Comparison of ENCODE assay signal across 8 cellular contexts in the genomic region with DNA sequence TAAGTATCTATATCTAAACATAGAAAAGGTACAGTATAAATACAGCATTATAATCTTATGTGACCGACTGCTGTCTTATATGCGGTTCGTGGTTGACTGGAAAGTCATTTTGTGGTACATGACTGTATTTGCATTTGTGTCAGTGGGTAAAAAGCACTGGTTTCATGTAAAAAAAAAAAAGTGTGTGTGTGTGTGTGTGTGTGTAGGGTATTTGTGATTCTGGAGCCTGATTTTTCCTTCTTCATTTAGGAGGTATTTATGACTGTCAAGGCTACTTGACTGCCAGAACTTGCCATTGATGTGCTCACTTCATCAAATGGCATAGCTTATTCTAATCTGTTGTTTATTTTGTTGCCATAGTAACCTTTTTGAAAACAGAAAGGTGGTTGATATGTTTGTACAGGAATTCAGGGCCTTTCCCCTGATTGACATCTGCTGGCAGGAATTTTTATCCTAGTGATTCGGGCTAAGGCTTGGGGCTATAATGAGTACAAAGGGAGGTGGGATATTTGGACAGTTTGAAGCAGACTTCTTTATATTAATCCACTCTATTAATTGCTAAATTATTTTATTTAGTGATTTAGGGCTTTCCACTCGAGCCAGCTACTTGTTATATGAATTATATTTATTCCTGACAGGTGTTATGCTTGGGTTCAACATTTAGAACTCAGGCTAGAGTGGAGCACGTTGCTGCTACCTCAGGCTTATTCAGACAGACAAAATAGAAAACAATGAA.
A peak's percentile ranks its signal among the peaks of the same experiment; 100 is the strongest.
DNase-seq lines count a peak whose midpoint lies in the region; ATAC-seq, FAIRE-seq and TF ChIP-seq lines count a peak whose summit lies in the region.

No MANE protein-coding gene starts in this region.

- H3K4me1 Mint-ChIP-seq in T-helper 2 cell treated with Interferon-gamma antibody and Interleukin-4, amounts not matched to agents 5 μg/mL and 100 μg/mL, for 36 hours (ENCODE audit: low read depth) = peaks cover 27% of the 10 kb centered on the region

- DNase-seq in GM12892 (ENCODE audit: insufficient read length) = no peak
- peak; percentile 10 for DNase-seq in GM23248
- DNase-seq in KBM-7 = peak; percentile 19
- DNase-seq in T-helper 2 cell treated with Interferon-gamma antibody and Interleukin-4, amounts not matched to agents 5 μg/mL and 100 μg/mL, for 36 hours (ENCODE audit: low spot score) = peak; percentile 52
- DNase-seq in left cardiac atrium = no peak
- no peak for DNase-seq in suprapubic skin (ENCODE audit: low spot score in 2 of 2)
- DNase-seq in NCI-H187 treated with DMSO at 0.1 percent for 48 hours (lab: John Stamatoyannopoulos, UW) = no peak
- no peak for DNase-seq in stimulated activated CD8-positive, alpha-beta memory T cell treated with anti-CD3 and anti-CD28 coated beads, Interleukin-4, amount 100 ng/mL, for 48 hours

- TF ChIP-seq POLR2A in GM12892 (IDR thresholded peaks at IDR 0.05; ENCODE audit: low read depth, low read length) = no peak
- TF ChIP-seq POLR2A in suprapubic skin (IDR thresholded peaks at IDR 0.05) = no peak

- ATAC-seq in left cardiac atrium = peak; percentile 63 to 85

- H3K9me3 ChIP-seq in GM23248 (ENCODE audit: low read depth) (no peaks in the 10 kb centered on the region), suprapubic skin (no peaks in the 10 kb centered on the region)

- peak overlapping the region; percentile 82 for H3K27ac Mint-ChIP-seq in T-helper 2 cell treated with Interferon-gamma antibody and Interleukin-4, amounts not matched to agents 5 μg/mL and 100 μg/mL, for 36 hours

- no peak for TF ChIP-seq EP300 in suprapubic skin (IDR thresholded peaks at IDR 0.05)

- intact Hi-C loops in left cardiac atrium (cut with DNase I) = no loop called here

- H3K79me2 ChIP-seq in GM23248 (ENCODE audit: insufficient read depth) = peaks cover 86% of the 10 kb centered on the region

- no peak overlapping the region for H2AFZ ChIP-seq in GM23248

- H3K36me3 ChIP-seq in GM23248 (ENCODE audit: low read depth) = no peaks in the 10 kb centered on the region
- H3K36me3 ChIP-seq in suprapubic skin = no peaks in the 10 kb centered on the region

- in situ Hi-C loops in GM23248 (cut with MboI) (no loop called here), KBM-7 (cut with MboI; ENCODE audit: low pct_unique_long_range_greater_than_20kb, low sequenced_read_pairs) (no loop called here)

- peaks cover 16% of the 10 kb centered on the region for H3K36me3 Mint-ChIP-seq in T-helper 2 cell treated with Interferon-gamma antibody and Interleukin-4, amounts not matched to agents 5 μg/mL and 100 μg/mL, for 36 hours (ENCODE audit: low read depth)

- WGBS in GM23248 (ENCODE audit: low coverage in 1 of 2, low lambda C conversion rate in 2 of 2, missing lambda C conversion rate in 2 of 2), 2 experiments = 80% methylated on average over 6 of the region's 6 CpGs
- WGBS in suprapubic skin = 46% methylated on average over 6 of the region's 6 CpGs

- no peak overlapping the region for H3K4me3 Mint-ChIP-seq in T-helper 2 cell treated with Interferon-gamma antibody and Interleukin-4, amounts not matched to agents 5 μg/mL and 100 μg/mL, for 36 hours

- no peaks in the 10 kb centered on the region for H3K9me2 ChIP-seq in GM23248 (ENCODE audit: insufficient read depth)

- H3K4me2 ChIP-seq in GM23248 (ENCODE audit: unreplicated experiment) = no peak overlapping the region

- H4K20me1 ChIP-seq in GM23248 (ENCODE audit: insufficient read depth) = 0 out of 2 replicates have a peak, but pooled peaks cover 11% of the 10 kb centered on the region

- peaks cover 18% of the 10 kb centered on the region for H3K9me3 Mint-ChIP-seq in T-helper 2 cell treated with Interferon-gamma antibody and Interleukin-4, amounts not matched to agents 5 μg/mL and 100 μg/mL, for 36 hours

- TF ChIP-seq CTCF in suprapubic skin (IDR thresholded peaks at IDR 0.05) = no peak

- H3K27ac ChIP-seq in GM23248 = no peak overlapping the region
- H3K27ac ChIP-seq in suprapubic skin = peak overlapping the region; percentile 67

- H3K4me3 ChIP-seq in GM23248 = no peak overlapping the region
- no peak overlapping the region for H3K4me3 ChIP-seq in suprapubic skin

- no peaks in the 10 kb centered on the region for H3K27me3 ChIP-seq in GM23248 (replicated peaks; ENCODE audit: insufficient read depth)
- H3K27me3 ChIP-seq in suprapubic skin = no peaks in the 10 kb centered on the region

- FAIRE-seq in GM12892 (lab: Jason Lieb, UNC) = peak; percentile 90

- no peaks in the 10 kb centered on the region for H3K27me3 Mint-ChIP-seq in T-helper 2 cell treated with Interferon-gamma antibody and Interleukin-4, amounts not matched to agents 5 μg/mL and 100 μg/mL, for 36 hours (ENCODE audit: low read depth)

- H3K9ac ChIP-seq in GM23248 = no peak overlapping the region

- H3F3A ChIP-seq in GM23248 (ENCODE audit: insufficient read depth) = no peaks in the 10 kb centered on the region

- H3K4me1 ChIP-seq in GM23248 (ENCODE audit: insufficient read depth) (no peaks in the 10 kb centered on the region), suprapubic skin (peaks cover 51% of the 10 kb centered on the region)

Comparison
In these comparisons a context has a peak if more than half of its experiments do, and no peak if none do; other contexts are left out.
1. DNase-seq: peak in GM23248 (single experiment), KBM-7 (single experiment) and T-helper 2 cell treated with Interferon-gamma antibody and Interleukin-4, amounts not matched to agents 5 μg/mL and 100 μg/mL, for 36 hours (single experiment); none in GM12892 (single experiment), left cardiac atrium (single experiment), suprapubic skin (0 of 2), NCI-H187 treated with DMSO at 0.1 percent for 48 hours (single experiment) and stimulated activated CD8-positive, alpha-beta memory T cell treated with anti-CD3 and anti-CD28 coated beads, Interleukin-4, amount 100 ng/mL, for 48 hours (single experiment).